7 cellular contexts compared by ENCODE assay signal in genomic region chr1:213560226-213560625, GRCh38.
"Had no signal": no experiment of that assay in that cellular context is flagged by ENCODE, and none has a peak within 500 bp of the region (broad histone marks: within the 10 kb centered on the region; RNA-seq: fewer than 3 reads in every experiment).

No MANE protein-coding gene starts in this region.

- DNase-seq: IMR-90, KBM-7, KG1 had no signal

- H3K27ac ChIP-seq: HL-60, KMS-11 had no signal

- FAIRE-seq: HTR-8/SVneo, K562 had no signal

- ATAC-seq: K562 had no signal

- H3K4me2 ChIP-seq: KMS-11 had no signal

- H3K9ac ChIP-seq: KMS-11 had no signal

- H3K4me3 ChIP-seq: K562 had no signal
